ENCODE assay signal across 8 cellular contexts in genomic region chr3:105866656-105867653, GRCh38. TPM values are rescaled to one million over a fixed set of nuclear protein-coding genes. Genes with fewer than 3 reads are reported as not detected.
A peak's percentile ranks its signal among the peaks of the same experiment; 100 is the strongest.
DNase-seq lines count a peak whose midpoint lies in the region; ATAC-seq and TF ChIP-seq lines count a peak whose summit lies in the region.

No MANE protein-coding gene starts in this region.

- POLR2A ChIA-PET in A673 (lab: Charles Lee; ENCODE audit: low non-redundant PET) = no interaction called here

- CTCF ChIA-PET in A673 (lab: Charles Lee) = no interaction called here

- peaks cover 45% of the 10 kb centered on the region for H3K4me1 Mint-ChIP-seq in endothelial cell (ENCODE audit: unreplicated experiment)

- H3K4me3 Mint-ChIP-seq in endothelial cell (ENCODE audit: unreplicated experiment) = peak overlapping the region; percentile 98

- H3K9me3 ChIP-seq in A673 (ENCODE audit: low read depth, low read length, poor library complexity, severe bottlenecking) (no peaks in the 10 kb centered on the region), neuron (ENCODE audit: low read length) (no peaks in the 10 kb centered on the region)

- peak overlapping the region; percentile 95 for H3K27ac Mint-ChIP-seq in endothelial cell (ENCODE audit: unreplicated experiment)

- H3K27me3 ChIP-seq in A673 (replicated peaks; ENCODE audit: insufficient read depth, low read depth, low read length, poor library complexity) (no peaks in the 10 kb centered on the region), neuron (ENCODE audit: insufficient read depth, low read length) (no peaks in the 10 kb centered on the region)

- intact Hi-C loops in A673 (cut with micrococcal nuclease; ENCODE audit: unreplicated experiment) = loop anchor here (5.0 kb wide), 1 partner anchor 175 kb away; no protein-coding TSS in a partner anchor

- H3K4me3 ChIP-seq in A673 (ENCODE audit: low read depth, low read length, poor library complexity, severe bottlenecking) (peak overlapping the region; percentile 88), neuron (ENCODE audit: low read length) (peak overlapping the region; percentile 63)

- in situ Hi-C loops in SK-MEL-5 (cut with HindIII; ENCODE audit: low pct_unique_long_range_greater_than_20kb, low sequenced_read_pairs) = no loop called here

- peaks cover 6% of the 10 kb centered on the region for H3K36me3 ChIP-seq in A673 (ENCODE audit: insufficient read depth, low read length, poor library complexity, severe bottlenecking)
- H3K36me3 ChIP-seq in neuron (ENCODE audit: insufficient read depth, low read length) = peaks cover 29% of the 10 kb centered on the region

- ATAC-seq in GM18508 (IDR thresholded peaks at IDR 0.05; ENCODE audit: insufficient read depth, unreplicated experiment) (peak; percentile 31), HG02943 (IDR thresholded peaks at IDR 0.05; ENCODE audit: low read depth, unreplicated experiment) (peak; percentile 36)

- H2AFZ ChIP-seq in neuron (ENCODE audit: low read depth, low read length) = no peak overlapping the region

- peaks cover 34% of the 10 kb centered on the region for H3K4me1 ChIP-seq in A673 (ENCODE audit: insufficient read depth, low read length, poor library complexity, severe bottlenecking)
- peaks cover 40% of the 10 kb centered on the region for H3K4me1 ChIP-seq in neuron (ENCODE audit: insufficient read depth, low read length)

- no peak for DNase-seq in A673 (ENCODE audit: low spot score)
- peak; percentile 58 for DNase-seq in SK-MEL-5 (ENCODE audit: low read depth, low spot score)
- DNase-seq in endothelial cell (ENCODE audit: low spot score) = no peak
- DNase-seq in HuH-7.5 (ENCODE audit: low spot score) = no peak
- no peak for DNase-seq in NCI-H1105 (lab: John Stamatoyannopoulos, UW)

- no TSS peak for BruUV-seq in A673 (replicated peaks; lab: Mats Ljungman, UMichigan)

- TF ChIP-seq CTCF in A673 (conservative IDR thresholded peaks at IDR 0.05; ENCODE audit: low read depth, low read length) (no peak), endothelial cell (IDR thresholded peaks at IDR 0.05; ENCODE audit: unreplicated experiment) (no peak)

- H3K9me3 Mint-ChIP-seq in endothelial cell (ENCODE audit: unreplicated experiment) = no peaks in the 10 kb centered on the region

- H3K27ac ChIP-seq in A673 (ENCODE audit: low read depth, low read length, poor library complexity, severe bottlenecking) = no peak overlapping the region

- H3K27me3 Mint-ChIP-seq in endothelial cell (ENCODE audit: unreplicated experiment) = peaks cover 3% of the 10 kb centered on the region

- H3K36me3 Mint-ChIP-seq in endothelial cell (ENCODE audit: low read depth, unreplicated experiment) = peaks cover 15% of the 10 kb centered on the region

RNA-seq across cellular contexts. Expression of gene CBLB, which starts 1.9 kb away (rescaled TPM):
- 23.3 and 27.9 TPM in 2 replicates for total RNA-seq in A673 (2021)
- total RNA-seq in SK-MEL-5 (2014; rRNA removed; shearing (Covaris generic)) = 23.0 and 29.3 TPM in 2 replicates
- 19.4 and 26.2 TPM in 2 replicates for polyA plus RNA-seq in SK-MEL-5 (2015; cell fraction: cytosol; rRNA removed)
- polyA plus RNA-seq in SK-MEL-5 (2015; cell fraction: nucleus; rRNA removed) = 38.1 and 38.2 TPM in 2 replicates
- 62.0 TPM for total RNA-seq in endothelial cell (ENCODE audit: unreplicated experiment)
